15 cellular contexts compared by ENCODE assay signal in genomic region chr17:17203173-17203730, GRCh38. TPM values are rescaled to one million over a fixed set of nuclear protein-coding genes. Genes with fewer than 3 reads are reported as not detected.
DNase-seq lines count a peak whose midpoint lies in the region.
"Had no signal": no experiment of that assay in that cellular context is flagged by ENCODE, and none has a peak within 500 bp of the region (broad histone marks: within the 10 kb centered on the region; RNA-seq: fewer than 3 reads in every experiment).

No MANE protein-coding gene starts in this region.

- H3K9me3 Mint-ChIP-seq in activated T-cell treated with anti-CD3 and anti-CD28 coated beads, Interleukin-2, amount 50 U/mL, for 24 hours: no peaks in the 10 kb centered on the region
- no peaks in the 10 kb centered on the region for H3K9me3 Mint-ChIP-seq in activated naive CD8-positive, alpha-beta T cell (ENCODE audit: low read depth)
- no peaks in the 10 kb centered on the region for H3K9me3 Mint-ChIP-seq in immature natural killer cell
- H3K9me3 Mint-ChIP-seq: T-helper 1 cell treated with Interleukin-12 subunit alpha and Interleukin-12 subunit beta and Interleukin-4 antibody, amounts not matched to agents 30 μg/mL and 1 μg/mL, for 36 hours had no signal

- H3K27ac ChIP-seq in temporal lobe (ENCODE audit: low read depth, low read length): peak overlapping the region; percentile 6

- peak overlapping the region; percentile 91 for H3K4me3 Mint-ChIP-seq in activated T-cell treated with anti-CD3 and anti-CD28 coated beads, Interleukin-2, amount 50 U/mL, for 24 hours
- peak overlapping the region; percentile 92 for H3K4me3 Mint-ChIP-seq in activated naive CD8-positive, alpha-beta T cell
- peak overlapping the region; percentile 72 to 90 (median 83) for H3K4me3 Mint-ChIP-seq in immature natural killer cell
- H3K4me3 Mint-ChIP-seq: T-helper 1 cell treated with Interleukin-12 subunit alpha and Interleukin-12 subunit beta and Interleukin-4 antibody, amounts not matched to agents 30 μg/mL and 1 μg/mL, for 36 hours had no signal

- no peak for DNase-seq in activated T-cell treated with anti-CD3 and anti-CD28 coated beads, Interleukin-2, amount 50 U/mL, for 24 hours
- no peak for DNase-seq in activated T-cell treated with anti-CD3 and anti-CD28 coated beads, Interleukin-2, amount 50 U/mL, for 48 hours
- DNase-seq in immature natural killer cell (no peak), iPS-NIHi11 (ENCODE audit: low spot score) (no peak), NCI-H69 (lab: John Stamatoyannopoulos, UW) (no peak)
- no peak for DNase-seq in stimulated activated naive CD4-positive, alpha-beta T cell (lab: John Stamatoyannopoulos, UW)
- DNase-seq: activated CD4-positive, alpha-beta T cell treated with anti-CD3 and anti-CD28 coated beads for 1 hour; activated effector memory CD4-positive, alpha-beta T cell treated with Interleukin-2 at 50 U/mL for 16 hours; effector CD8-positive, alpha-beta T cell; MG63; NCI-H2081 treated with DMSO at 0.1 percent for 48 hours; NCI-H774 had no signal

- peak overlapping the region; percentile 98 for H3K27ac Mint-ChIP-seq in activated T-cell treated with anti-CD3 and anti-CD28 coated beads, Interleukin-2, amount 50 U/mL, for 24 hours
- H3K27ac Mint-ChIP-seq in activated naive CD8-positive, alpha-beta T cell: no peak overlapping the region
- H3K27ac Mint-ChIP-seq in immature natural killer cell: peak overlapping the region in 5 of 6 donors; percentile 34 to 85 (median 68)

- H3K27me3 Mint-ChIP-seq in activated T-cell treated with anti-CD3 and anti-CD28 coated beads, Interleukin-2, amount 50 U/mL, for 24 hours: no peaks in the 10 kb centered on the region
- no peaks in the 10 kb centered on the region for H3K27me3 Mint-ChIP-seq in activated naive CD8-positive, alpha-beta T cell
- peaks cover 5 to 21% (median 10%) of the 10 kb centered on the region in 3 donors for H3K27me3 Mint-ChIP-seq in immature natural killer cell (ENCODE audit: low read depth in 3 of 3)

- H3K36me3 Mint-ChIP-seq in activated T-cell treated with anti-CD3 and anti-CD28 coated beads, Interleukin-2, amount 50 U/mL, for 24 hours (ENCODE audit: low read depth): peaks cover 68% of the 10 kb centered on the region
- peaks cover 2% of the 10 kb centered on the region for H3K36me3 Mint-ChIP-seq in activated naive CD8-positive, alpha-beta T cell
- H3K36me3 Mint-ChIP-seq in immature natural killer cell: peaks cover 0 to 5% (median 3%) of the 10 kb centered on the region in 3 donors

- peaks cover 40% of the 10 kb centered on the region for H3K4me1 Mint-ChIP-seq in activated T-cell treated with anti-CD3 and anti-CD28 coated beads, Interleukin-2, amount 50 U/mL, for 24 hours (ENCODE audit: low read depth)
- H3K4me1 Mint-ChIP-seq in activated naive CD8-positive, alpha-beta T cell (ENCODE audit: low read depth): peaks cover 17% of the 10 kb centered on the region
- peaks cover 45 to 53% of the 10 kb centered on the region in 2 donors for H3K4me1 Mint-ChIP-seq in immature natural killer cell

RNA-seq across cellular contexts. Expression of gene PLD6, which starts 2.9 kb away (rescaled TPM):
- 1 to 10 TPM in 2 of 3 donors, under 1 TPM in 1; 0.41 to 2.5 (median 1.4) TPM for polyA plus RNA-seq in immature natural killer cell
- total RNA-seq in temporal lobe: 5.4 TPM

RNA-seq across cellular contexts. Expression of gene FLCN, which starts 33.7 kb away (rescaled TPM):
- polyA plus RNA-seq in immature natural killer cell: 1 to 10 TPM; 1.4 to 6.6 (median 5.9) TPM
- 26.8 TPM for total RNA-seq in temporal lobe
